Comparison of ENCODE assay signal across 17 cellular contexts in the genomic region with DNA sequence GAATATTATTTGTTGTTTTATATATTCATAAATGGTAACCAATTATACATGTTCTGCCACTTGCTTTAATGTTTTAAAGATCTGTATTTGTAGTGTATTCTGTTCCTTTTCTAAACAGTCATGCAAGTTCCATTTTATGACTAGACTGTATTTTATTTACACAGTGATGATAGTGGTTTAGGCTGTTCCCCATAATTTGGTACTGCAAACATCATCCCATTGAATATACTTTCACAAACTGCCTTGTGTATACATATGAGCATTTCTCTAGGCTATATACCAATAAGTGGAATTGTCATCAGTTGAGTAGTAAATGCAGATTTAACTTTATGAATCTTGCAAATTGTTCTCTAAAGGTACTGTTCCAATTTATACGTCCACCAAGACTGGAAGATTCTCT.
DNase-seq lines count a peak whose midpoint lies in the region; TF ChIP-seq lines count a peak whose summit lies in the region.
"Had no signal": no experiment of that assay in that cellular context is flagged by ENCODE, and none has a peak within 500 bp of the region (broad histone marks: within the 10 kb centered on the region; RNA-seq: fewer than 3 reads in every experiment).

No MANE protein-coding gene starts in this region.

- CTCF ChIA-PET in RWPE1 (lab: Yijun Ruan, JAX): no interaction called here

- H3K27ac ChIP-seq in 22Rv1 (peak overlapping the region; percentile 66), VCaP (peak overlapping the region; percentile 25), RWPE1 (no peak overlapping the region)

- no peak for TF ChIP-seq CTCF in 22Rv1 (IDR thresholded peaks at IDR 0.05)
- TF ChIP-seq CTCF in VCaP (conservative IDR thresholded peaks at IDR 0.05): no peak
- TF ChIP-seq CTCF in RWPE1 (conservative IDR thresholded peaks at IDR 0.05; ENCODE audit: low read depth): no peak

- peak; percentile 18 for DNase-seq in NCI-H345 (lab: John Stamatoyannopoulos, UW)
- DNase-seq in NCI-H69 (lab: John Stamatoyannopoulos, UW): peak; percentile 76
- no peak for DNase-seq in RWPE1 (ENCODE audit: low spot score)
- DNase-seq in stimulated activated CD4-positive, alpha-beta T cell treated with anti-CD3 and anti-CD28 coated beads, Interleukin-2, amount 100 ng/mL, for 48 hours: no peak
- no peak for DNase-seq in NCI-H2107 treated with DMSO at 0.1 percent for 48 hours (lab: John Stamatoyannopoulos, UW; ENCODE audit: unreplicated experiment)
- DNase-seq: ACHN; BE2C; C1 segment of cervical spinal cord; CD4-positive, CD25-positive, alpha-beta regulatory T cell; CD8-positive, alpha-beta memory T cell; COR-L47; DMS79 treated with DMSO at 0.1 percent for 48 hours; GF-D8; H9; IMR-90 had no signal

- POLR2A ChIA-PET in RWPE1 (lab: Yijun Ruan, JAX; ENCODE audit: low non-redundant PET): no interaction called here

Comparison
In these comparisons a context has a peak if more than half of its experiments do, and no peak if none do; other contexts are left out.
1. DNase-seq: peak in NCI-H345 (single experiment) and NCI-H69 (single experiment); none in RWPE1 (single experiment), stimulated activated CD4-positive, alpha-beta T cell treated with anti-CD3 and anti-CD28 coated beads, Interleukin-2, amount 100 ng/mL, for 48 hours (0 of 2) and NCI-H2107 treated with DMSO at 0.1 percent for 48 hours (single experiment).